Comparison of ENCODE assay signal across 29 cellular contexts in the genomic region with DNA sequence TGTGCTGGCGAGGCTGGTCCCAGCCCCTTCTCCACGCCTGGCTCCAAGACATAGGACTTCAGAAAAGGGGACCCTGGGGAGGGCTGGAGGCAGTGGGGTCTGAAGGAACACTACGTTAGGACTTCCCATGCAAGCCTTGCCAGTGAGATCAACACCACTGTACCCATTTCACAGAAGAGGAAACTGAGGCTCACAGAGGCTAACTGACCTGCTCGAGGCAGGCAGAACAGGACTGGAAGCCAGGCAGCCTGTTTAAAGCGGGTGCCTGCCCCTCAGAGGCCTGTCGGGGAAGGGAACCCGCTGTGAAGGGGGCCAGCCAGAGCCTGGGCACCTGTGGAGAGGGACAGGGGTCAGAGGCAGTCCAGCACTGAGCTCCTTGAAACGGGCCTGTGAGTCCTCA.
"Had no signal": no experiment of that assay in that cellular context is flagged by ENCODE, and none has a peak within 500 bp of the region (broad histone marks: within the 10 kb centered on the region; RNA-seq: fewer than 3 reads in every experiment).

No MANE protein-coding gene starts in this region.

- FAIRE-seq: endothelial cell of umbilical vein, pancreas had no signal

- DNase-seq: dermis blood vessel endothelial cell; effector memory CD4-positive, alpha-beta T cell; esophagus squamous epithelium; foreskin melanocyte; glutamatergic neuron; heart right ventricle; hypothalamus; immature natural killer cell; islet precursor cell; left ventricle myocardium superior; natural killer cell; stimulated activated CD4-positive, alpha-beta T cell treated with anti-CD3 and anti-CD28 coated beads, Interleukin-12 subunit alpha, Interleukin-12 subunit beta, amount 100 ng/mL, for 4 hours; stimulated activated CD4-positive, alpha-beta T cell treated with anti-CD3 and anti-CD28 coated beads, Interleukin-1b, Interleukin-23, amount 100 ng/mL, for 48 hours; stimulated activated CD4-positive, alpha-beta T cell treated with anti-CD3 and anti-CD28 coated beads, Interleukin-4, amount 100 ng/mL, for 1 hour; stimulated activated CD8-positive, alpha-beta memory T cell treated with anti-CD3 and anti-CD28 coated beads, Interleukin-4, amount 100 ng/mL, for 48 hours; stimulated activated naive CD4-positive, alpha-beta T cell; stimulated activated naive CD8-positive, alpha-beta T cell treated with anti-CD3 and anti-CD28 coated beads, Interleukin-15, amount 100 ng/mL, for 72 hours; substantia nigra; transverse colon; upper lobe of right lung; uterus had no signal

- H3K27me3 ChIP-seq: esophagus squamous epithelium, heart right ventricle, neutrophil, pancreas, transverse colon, upper lobe of right lung, uterus had no signal

- H3K4me1 ChIP-seq: pancreas, uterus had no signal

- H3K27ac ChIP-seq: coronary artery, esophagus squamous epithelium, heart right ventricle, neutrophil, pancreas, thoracic aorta, transverse colon, upper lobe of right lung, uterus had no signal

- H3K9me3 ChIP-seq: esophagus squamous epithelium, heart right ventricle, neutrophil, pancreas, thoracic aorta, transverse colon, upper lobe of right lung, uterus had no signal

- H3K36me3 ChIP-seq: esophagus squamous epithelium, heart right ventricle, neutrophil, pancreas, thoracic aorta, transverse colon, upper lobe of right lung, uterus had no signal

- H3K4me3 ChIP-seq: coronary artery, esophagus squamous epithelium, heart right ventricle, lung, pancreas, smooth muscle cell, thoracic aorta, transverse colon, upper lobe of right lung, uterus had no signal

- H3K4me2 ChIP-seq: smooth muscle cell had no signal

- ATAC-seq: heart right ventricle; left ventricle myocardium superior; natural killer cell; pancreas; sciatic nerve; stimulated activated naive CD8-positive, alpha-beta T cell treated with anti-CD3 and anti-CD28 coated beads, Interleukin-15, amount 100 ng/mL, for 72 hours; upper lobe of right lung had no signal
